Comparison of ENCODE assay signal across 15 cellular contexts in the genomic region with DNA sequence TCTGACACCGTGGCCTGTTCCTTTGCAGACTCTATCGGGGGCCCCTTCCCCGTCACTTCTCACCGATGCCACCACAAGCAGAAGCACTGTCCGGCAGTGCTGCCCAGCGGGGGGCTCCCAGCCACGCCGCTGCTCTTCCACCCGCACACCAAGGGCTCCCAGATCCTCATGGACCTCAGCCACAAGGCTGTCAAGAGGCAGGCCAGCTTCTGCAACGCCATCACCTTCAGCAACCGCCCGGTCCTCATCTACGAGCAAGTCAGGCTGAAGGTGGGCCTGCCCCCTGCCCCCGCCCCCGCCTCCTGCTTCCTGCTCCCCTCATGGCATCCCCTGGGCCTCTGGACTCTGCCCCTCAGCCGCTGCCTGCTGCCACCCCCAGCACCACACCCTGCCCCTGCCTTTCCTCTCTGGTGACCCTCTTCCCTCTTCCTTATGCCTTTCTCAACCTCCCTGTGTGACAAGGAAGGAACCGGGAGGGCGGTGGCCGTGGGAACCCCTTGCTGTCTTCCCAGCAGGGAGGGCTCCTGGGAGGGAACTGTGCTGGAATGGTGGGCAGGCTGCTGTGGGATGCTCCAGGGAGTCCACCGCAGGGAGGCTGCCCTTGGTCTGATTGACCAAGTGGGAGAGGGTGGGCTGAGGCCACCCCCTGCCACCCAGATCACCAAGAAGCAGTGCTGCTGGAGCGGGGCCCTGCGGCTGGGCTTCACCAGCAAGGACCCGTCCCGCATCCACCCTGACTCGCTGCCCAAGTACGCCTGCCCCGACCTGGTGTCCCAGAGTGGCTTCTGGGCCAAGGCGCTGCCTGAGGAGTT.
DNase-seq lines count a peak whose midpoint lies in the region; ATAC-seq and TF ChIP-seq lines count a peak whose summit lies in the region.
"Had no signal": no experiment of that assay in that cellular context is flagged by ENCODE, and none has a peak within 500 bp of the region (broad histone marks: within the 10 kb centered on the region; RNA-seq: fewer than 3 reads in every experiment).

No MANE protein-coding gene starts in this region.

- DNase-seq in right cardiac atrium (peak in 1 of 3 donors; percentile 47), left ventricle myocardium superior (no peak), hepatocyte (ENCODE audit: low spot score) (peak; percentile 47), neuronal stem cell (ENCODE audit: low spot score) (no peak), SIG-M5 (lab: John Stamatoyannopoulos, UW) (no peak), iPS-NIHi11 (ENCODE audit: low spot score) (no peak)
- DNase-seq: CD8-positive, alpha-beta T cell; COR-L47; DMS153; DMS79 treated with DMSO at 0.1 percent for 48 hours; EL; HCEC 1CT had no signal

- H3K36me3 ChIP-seq in hepatocyte (replicated peaks; ENCODE audit: insufficient read depth, low read depth) (no peaks in the 10 kb centered on the region), neuronal stem cell (replicated peaks in 1 of 2; ENCODE audit: control insufficient read depth in 2 of 2, insufficient read depth in 2 of 2, low read length in 2 of 2) (no peaks in the 10 kb centered on the region)

- H3K18ac ChIP-seq in neuronal stem cell (ENCODE audit: low read length), result peak overlapping the region; percentile 23

- WGBS in right cardiac atrium, result 86% methylated on average over 28 of the region's 28 CpGs
- 92% methylated on average over 22 of the region's 28 CpGs for WGBS in hepatocyte (ENCODE audit: low lambda C conversion rate, missing lambda C conversion rate)
- WGBS in neuronal stem cell (ENCODE audit: extremely low coverage in 2 of 2, insufficient read length in 2 of 2, insufficient replicate concordance in 1 of 2), 2 donors, result no CpG with 5 or more reads among the region's 28 CpGs

- H3K4me3 ChIP-seq in right cardiac atrium (ENCODE audit: low read length), result no peak overlapping the region
- H3K4me3 ChIP-seq in hepatocyte, result no peak overlapping the region
- no peak overlapping the region for H3K4me3 ChIP-seq in neuronal stem cell (ENCODE audit: low read length in 2 of 2)

- intact Hi-C loops in right cardiac atrium (cut with DNase I), result no loop called here
- intact Hi-C loops in left ventricle myocardium superior (cut with micrococcal nuclease), result no loop called here

- no peak overlapping the region for H3K9ac ChIP-seq in neuronal stem cell (ENCODE audit: low read depth, low read length, poor library complexity)

- no peak for TF ChIP-seq CTCF in hepatocyte (IDR thresholded peaks at IDR 0.05; ENCODE audit: poor library complexity)

- H2BK15ac ChIP-seq in neuronal stem cell (ENCODE audit: low read length), result no peak overlapping the region

- peak overlapping the region; percentile 29 for H2AK5ac ChIP-seq in neuronal stem cell (ENCODE audit: low read depth, low read length)

- no peak overlapping the region for H3K4ac ChIP-seq in neuronal stem cell (ENCODE audit: low read length)

- H3K4me2 ChIP-seq in hepatocyte (peak overlapping the region; percentile 33), neuronal stem cell (ENCODE audit: insufficient read depth, low read length, poor library complexity, severe bottlenecking) (no peak overlapping the region)

- H3K4me1 ChIP-seq in right cardiac atrium (ENCODE audit: control insufficient read depth, insufficient read depth, low read length), result no peaks in the 10 kb centered on the region
- peaks cover 52% of the 10 kb centered on the region for H3K4me1 ChIP-seq in hepatocyte (ENCODE audit: insufficient read depth)
- H3K4me1 ChIP-seq in neuronal stem cell (ENCODE audit: control insufficient read depth in 2 of 2, insufficient read depth in 1 of 2, low read depth in 1 of 2, low read length in 2 of 2), result no peaks in the 10 kb centered on the region

- H2BK12ac ChIP-seq in neuronal stem cell (ENCODE audit: low read length), result no peak overlapping the region

- H4K91ac ChIP-seq in neuronal stem cell (ENCODE audit: low read depth, low read length, poor library complexity), result peak overlapping the region; percentile 23

- no peaks in the 10 kb centered on the region for H3K79me2 ChIP-seq in hepatocyte

- no peak overlapping the region for H2BK120ac ChIP-seq in neuronal stem cell (ENCODE audit: low read depth, low read length)

- H2AFZ ChIP-seq in hepatocyte (no peak overlapping the region), neuronal stem cell (ENCODE audit: low read length) (no peak overlapping the region)

- H3K27me3 ChIP-seq in right cardiac atrium (ENCODE audit: control insufficient read depth, insufficient read depth) (no peaks in the 10 kb centered on the region), hepatocyte (no peaks in the 10 kb centered on the region), neuronal stem cell (ENCODE audit: control insufficient read depth in 3 of 3, insufficient read depth in 3 of 3, low read depth in 1 of 3, low read length in 3 of 3) (peaks cover 0 to 6% (median 0%) of the 10 kb centered on the region in 3 experiments)

- H4K20me1 ChIP-seq in hepatocyte (ENCODE audit: insufficient read depth, poor library complexity, severe bottlenecking), result no peaks in the 10 kb centered on the region

- ATAC-seq in right cardiac atrium, result peak; percentile 6 to 17
- ATAC-seq in left ventricle myocardium superior, result no peak
- no peak for ATAC-seq in HG02870 (IDR thresholded peaks at IDR 0.05; ENCODE audit: unreplicated experiment)
- ATAC-seq: CD8-positive, alpha-beta T cell had no signal

- H3K27ac ChIP-seq in right cardiac atrium (ENCODE audit: low read length) (no peak overlapping the region), hepatocyte (no peak overlapping the region), neuronal stem cell (replicated peaks; ENCODE audit: low read length) (no peak overlapping the region)
- H3K27ac ChIP-seq: 22Rv1, HL-60 had no signal

- H3K9me3 ChIP-seq in right cardiac atrium (ENCODE audit: control insufficient read depth, low read length), result no peaks in the 10 kb centered on the region
- no peaks in the 10 kb centered on the region for H3K9me3 ChIP-seq in hepatocyte (ENCODE audit: low read depth)
- no peaks in the 10 kb centered on the region for H3K9me3 ChIP-seq in neuronal stem cell (replicated peaks in 1 of 2; ENCODE audit: control insufficient read depth in 2 of 2, insufficient read depth in 1 of 2, low read depth in 1 of 2, low read length in 2 of 2)

- H2BK5ac ChIP-seq in neuronal stem cell (ENCODE audit: low read length), result no peak overlapping the region

- no peak overlapping the region for H4K8ac ChIP-seq in neuronal stem cell (ENCODE audit: low read depth, low read length)

- no peaks in the 10 kb centered on the region for H3K9me2 ChIP-seq in hepatocyte (replicated peaks; ENCODE audit: insufficient read depth)

- H3K23ac ChIP-seq in neuronal stem cell (ENCODE audit: low read depth, low read length, poor library complexity), result peak overlapping the region; percentile 17

- no peaks in the 10 kb centered on the region for H3K79me1 ChIP-seq in neuronal stem cell (ENCODE audit: low read depth, low read length)

- no peak overlapping the region for H3K14ac ChIP-seq in neuronal stem cell (ENCODE audit: low read length)

Comparison
In these comparisons a context has a peak if more than half of its experiments do, and no peak if none do; other contexts are left out.
1. ATAC-seq: peak in right cardiac atrium (2 of 2); none in left ventricle myocardium superior (single experiment) and HG02870 (single experiment).